In the genomic region with DNA sequence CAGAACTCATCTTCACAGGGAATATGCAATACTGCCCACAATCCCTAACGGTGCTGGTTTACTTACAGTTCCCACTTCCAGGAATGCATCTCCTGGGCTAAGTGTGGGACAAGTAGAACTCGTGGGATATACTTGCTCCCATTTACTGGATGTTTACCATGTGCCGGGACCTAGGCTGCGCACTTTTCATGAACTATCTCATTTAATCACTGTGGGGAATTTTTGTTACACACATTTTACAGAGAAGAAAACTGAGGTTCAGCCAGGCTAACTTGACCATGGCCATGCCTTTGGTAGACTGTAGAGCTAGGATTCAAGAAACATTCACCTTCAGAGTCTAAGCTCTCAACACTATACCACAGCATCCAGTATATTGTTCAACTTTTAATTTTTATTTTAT, we compare ENCODE assay signal across 3 cellular contexts.
A peak's percentile ranks its signal among the peaks of the same experiment; 100 is the strongest.
TF ChIP-seq lines count a peak whose summit lies in the region.

No MANE protein-coding gene starts in this region.

TF ChIP-seq in HEK293, 187 proteins besides CTCF, POLR2A, EP300 and RAD21:
- TF ChIP-seq, protein P1, sequence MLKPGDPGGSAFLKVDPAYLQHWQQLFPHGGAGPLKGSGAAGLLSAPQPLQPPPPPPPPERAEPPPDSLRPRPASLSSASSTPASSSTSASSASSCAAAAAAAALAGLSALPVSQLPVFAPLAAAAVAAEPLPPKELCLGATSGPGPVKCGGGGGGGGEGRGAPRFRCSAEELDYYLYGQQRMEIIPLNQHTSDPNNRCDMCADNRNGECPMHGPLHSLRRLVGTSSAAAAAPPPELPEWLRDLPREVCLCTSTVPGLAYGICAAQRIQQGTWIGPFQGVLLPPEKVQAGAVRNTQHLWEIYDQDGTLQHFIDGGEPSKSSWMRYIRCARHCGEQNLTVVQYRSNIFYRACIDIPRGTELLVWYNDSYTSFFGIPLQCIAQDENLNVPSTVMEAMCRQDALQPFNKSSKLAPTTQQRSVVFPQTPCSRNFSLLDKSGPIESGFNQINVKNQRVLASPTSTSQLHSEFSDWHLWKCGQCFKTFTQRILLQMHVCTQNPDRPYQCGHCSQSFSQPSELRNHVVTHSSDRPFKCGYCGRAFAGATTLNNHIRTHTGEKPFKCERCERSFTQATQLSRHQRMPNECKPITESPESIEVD (tag by site-specific recombination; IDR thresholded peaks at IDR 0.05), result no peak
- TF ChIP-seq ZNF664 (tag by site-specific recombination; IDR thresholded peaks at IDR 0.05), result peak; percentile 78

TF ChIP-seq in WTC11, 78 proteins besides CTCF, POLR2A, EP300 and RAD21:
- TF ChIP-seq ZNF423 (CRISPR knock-in tag; IDR thresholded peaks at IDR 0.05) (no peak), HMGA2 (CRISPR knock-in tag; IDR thresholded peaks at IDR 0.05) (0 out of 2 replicates have a peak, but pooled peaks have one; percentile 25), TP53 (CRISPR knock-in tag; IDR thresholded peaks at IDR 0.05) (no peak), ZNF317 (CRISPR knock-in tag; IDR thresholded peaks at IDR 0.05; ENCODE audit: borderline replicate concordance, low read depth) (no peak), GABPB1 (CRISPR knock-in tag; IDR thresholded peaks at IDR 0.05) (no peak)

TF ChIP-seq in K562, 482 proteins besides CTCF, POLR2A, EP300 and RAD21:
- TF ChIP-seq RBM25 (IDR thresholded peaks at IDR 0.05; ENCODE audit: low read depth, low read length, severe bottlenecking) (peak; percentile 58), ATF7 (IDR thresholded peaks at IDR 0.05) (no peak), MBD2 (IDR thresholded peaks at IDR 0.05; ENCODE audit: borderline replicate concordance, low read depth) (no peak), CBX8 (IDR thresholded peaks at IDR 0.05; ENCODE audit: borderline replicate concordance, extremely low read depth, low read depth, low read length, poor library complexity, severe bottlenecking) (no peak), MYNN (IDR thresholded peaks at IDR 0.05) (no peak), MYNN (CRISPR knock-in tag; IDR thresholded peaks at IDR 0.05) (no peak), XRCC4 (IDR thresholded peaks at IDR 0.05; ENCODE audit: extremely low read depth, insufficient read depth, insufficient read length) (no peak)
